In genomic region chr5:7018601-7019000, GRCh38 we compare ENCODE assay signal across 21 cellular contexts.
"Had no signal": no experiment of that assay in that cellular context is flagged by ENCODE, and none has a peak within 500 bp of the region (broad histone marks: within the 10 kb centered on the region; RNA-seq: fewer than 3 reads in every experiment).

No MANE protein-coding gene starts in this region.

- H3K36me3 Mint-ChIP-seq: mesothelial cell of epicardium had no signal

- H3K4me2 ChIP-seq: smooth muscle cell had no signal

- H3K4me3 Mint-ChIP-seq: mesothelial cell of epicardium; naive thymus-derived CD4-positive, alpha-beta T cell; natural killer cell treated with Interleukin-12 subunit alpha and Interleukin-12 subunit beta and Interleukin-15 and Interleukin-18, amount 100 ng/mL, for 72 hours; stimulated activated naive CD8-positive, alpha-beta T cell treated with anti-CD3 and anti-CD28 coated beads, Interleukin-15, Interleukin-2, amounts not matched to agents 100 ng/mL and 50 ng/mL, for 24 hours had no signal

- H3K27me3 Mint-ChIP-seq: natural killer cell treated with Interleukin-12 subunit alpha and Interleukin-12 subunit beta and Interleukin-15 and Interleukin-18, amount 100 ng/mL, for 72 hours; progenitor cell of endocrine pancreas; stimulated activated naive CD8-positive, alpha-beta T cell treated with anti-CD3 and anti-CD28 coated beads, Interleukin-15, Interleukin-2, amounts not matched to agents 100 ng/mL and 50 ng/mL, for 24 hours had no signal

- H3K4me3 ChIP-seq: left ventricle myocardium inferior, lung, ovary, right atrium auricular region, right lobe of liver, smooth muscle cell, suprapubic skin, thoracic aorta, tibial artery, upper lobe of right lung had no signal

- H3K4me1 ChIP-seq: left ventricle myocardium inferior, right atrium auricular region, right lobe of liver, suprapubic skin, tibial artery, upper lobe of right lung had no signal

- H3K27me3 ChIP-seq: ovary, right atrium auricular region, right lobe of liver, suprapubic skin, tibial artery, upper lobe of right lung had no signal

- H3K27ac Mint-ChIP-seq: mesothelial cell of epicardium; naive thymus-derived CD4-positive, alpha-beta T cell; natural killer cell treated with Interleukin-12 subunit alpha and Interleukin-12 subunit beta and Interleukin-15 and Interleukin-18, amount 100 ng/mL, for 72 hours; progenitor cell of endocrine pancreas; stimulated activated naive CD8-positive, alpha-beta T cell treated with anti-CD3 and anti-CD28 coated beads, Interleukin-15, Interleukin-2, amounts not matched to agents 100 ng/mL and 50 ng/mL, for 24 hours had no signal

- H3K9me3 ChIP-seq: right lobe of liver had no signal

- H3K27ac ChIP-seq: left ventricle myocardium inferior, ovary, right atrium auricular region, right lobe of liver, suprapubic skin, thoracic aorta, tibial artery, upper lobe of right lung had no signal

- DNase-seq: islet precursor cell; left ventricle myocardium inferior; mesendoderm; naive thymus-derived CD4-positive, alpha-beta T cell; ovary; right lobe of liver; stimulated activated CD4-positive, alpha-beta T cell treated with anti-CD3 and anti-CD28 coated beads, Interleukin-2, amount 100 ng/mL, for 24 hours; stimulated activated CD4-positive, alpha-beta T cell treated with anti-CD3 and anti-CD28 coated beads, Interleukin-4, amount 100 ng/mL, for 1 hour; stimulated activated naive CD4-positive, alpha-beta T cell; tibial artery; trophoblast cell; upper lobe of right lung had no signal

- H3K36me3 ChIP-seq: left ventricle myocardium inferior, ovary, right atrium auricular region, right lobe of liver, suprapubic skin, thoracic aorta, tibial artery, upper lobe of right lung had no signal

- H3K4me1 Mint-ChIP-seq: mesothelial cell of epicardium; naive thymus-derived CD4-positive, alpha-beta T cell had no signal
